Comparison of ENCODE assay signal across 2 cellular contexts in genomic region chr11:117198613-117199012, GRCh38.
TF ChIP-seq lines count a peak whose summit lies in the region.

No MANE protein-coding gene starts in this region.

TF ChIP-seq in A549, 52 proteins besides CTCF, POLR2A, EP300 and RAD21 (continued from another document):
- TF ChIP-seq, protein P1, sequence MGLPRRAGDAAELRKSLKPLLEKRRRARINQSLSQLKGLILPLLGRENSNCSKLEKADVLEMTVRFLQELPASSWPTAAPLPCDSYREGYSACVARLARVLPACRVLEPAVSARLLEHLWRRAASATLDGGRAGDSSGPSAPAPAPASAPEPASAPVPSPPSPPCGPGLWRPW (IDR thresholded peaks at IDR 0.05) = no peak
- TF ChIP-seq MAFK (IDR thresholded peaks at IDR 0.05; ENCODE audit: partially characterized antibody) (no peak), FOSL2 (IDR thresholded peaks at IDR 0.05) (no peak), FOSL2 (CRISPR knock-in tag; IDR thresholded peaks at IDR 0.05) (no peak), ELK1 (IDR thresholded peaks at IDR 0.05; ENCODE audit: low read depth, low read length) (no peak), EHMT2 (IDR thresholded peaks at IDR 0.05; ENCODE audit: low read depth) (no peak), HOXB13 (CRISPR knock-in tag; IDR thresholded peaks at IDR 0.05; ENCODE audit: low read depth) (no peak), RARB (CRISPR knock-in tag; IDR thresholded peaks at IDR 0.05) (no peak), TFCP2L1 (CRISPR knock-in tag; IDR thresholded peaks at IDR 0.05) (no peak), MYC (IDR thresholded peaks at IDR 0.05; ENCODE audit: borderline replicate concordance, low read length) (no peak), BHLHE40 (IDR thresholded peaks at IDR 0.05; ENCODE audit: low read depth, low read length) (no peak), JUN (IDR thresholded peaks at IDR 0.05) (no peak), ESRRA (IDR thresholded peaks at IDR 0.05; ENCODE audit: borderline replicate concordance, low read length) (no peak)

TF ChIP-seq in WTC11, 78 proteins besides CTCF, POLR2A, EP300 and RAD21 (continued from another document):
- no peak for TF ChIP-seq ARID4B (CRISPR knock-in tag; IDR thresholded peaks at IDR 0.05; ENCODE audit: borderline replicate concordance)
- TF ChIP-seq, protein P2, sequence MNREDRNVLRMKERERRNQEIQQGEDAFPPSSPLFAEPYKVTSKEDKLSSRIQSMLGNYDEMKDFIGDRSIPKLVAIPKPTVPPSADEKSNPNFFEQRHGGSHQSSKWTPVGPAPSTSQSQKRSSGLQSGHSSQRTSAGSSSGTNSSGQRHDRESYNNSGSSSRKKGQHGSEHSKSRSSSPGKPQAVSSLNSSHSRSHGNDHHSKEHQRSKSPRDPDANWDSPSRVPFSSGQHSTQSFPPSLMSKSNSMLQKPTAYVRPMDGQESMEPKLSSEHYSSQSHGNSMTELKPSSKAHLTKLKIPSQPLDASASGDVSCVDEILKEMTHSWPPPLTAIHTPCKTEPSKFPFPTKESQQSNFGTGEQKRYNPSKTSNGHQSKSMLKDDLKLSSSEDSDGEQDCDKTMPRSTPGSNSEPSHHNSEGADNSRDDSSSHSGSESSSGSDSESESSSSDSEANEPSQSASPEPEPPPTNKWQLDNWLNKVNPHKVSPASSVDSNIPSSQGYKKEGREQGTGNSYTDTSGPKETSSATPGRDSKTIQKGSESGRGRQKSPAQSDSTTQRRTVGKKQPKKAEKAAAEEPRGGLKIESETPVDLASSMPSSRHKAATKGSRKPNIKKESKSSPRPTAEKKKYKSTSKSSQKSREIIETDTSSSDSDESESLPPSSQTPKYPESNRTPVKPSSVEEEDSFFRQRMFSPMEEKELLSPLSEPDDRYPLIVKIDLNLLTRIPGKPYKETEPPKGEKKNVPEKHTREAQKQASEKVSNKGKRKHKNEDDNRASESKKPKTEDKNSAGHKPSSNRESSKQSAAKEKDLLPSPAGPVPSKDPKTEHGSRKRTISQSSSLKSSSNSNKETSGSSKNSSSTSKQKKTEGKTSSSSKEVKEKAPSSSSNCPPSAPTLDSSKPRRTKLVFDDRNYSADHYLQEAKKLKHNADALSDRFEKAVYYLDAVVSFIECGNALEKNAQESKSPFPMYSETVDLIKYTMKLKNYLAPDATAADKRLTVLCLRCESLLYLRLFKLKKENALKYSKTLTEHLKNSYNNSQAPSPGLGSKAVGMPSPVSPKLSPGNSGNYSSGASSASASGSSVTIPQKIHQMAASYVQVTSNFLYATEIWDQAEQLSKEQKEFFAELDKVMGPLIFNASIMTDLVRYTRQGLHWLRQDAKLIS (CRISPR knock-in tag; IDR thresholded peaks at IDR 0.05; ENCODE audit: borderline replicate concordance) = no peak
- TF ChIP-seq ZNF317 (CRISPR knock-in tag; IDR thresholded peaks at IDR 0.05; ENCODE audit: borderline replicate concordance, low read depth) = no peak
- no peak for TF ChIP-seq JUN (CRISPR knock-in tag; IDR thresholded peaks at IDR 0.05)
- TF ChIP-seq, protein P3, sequence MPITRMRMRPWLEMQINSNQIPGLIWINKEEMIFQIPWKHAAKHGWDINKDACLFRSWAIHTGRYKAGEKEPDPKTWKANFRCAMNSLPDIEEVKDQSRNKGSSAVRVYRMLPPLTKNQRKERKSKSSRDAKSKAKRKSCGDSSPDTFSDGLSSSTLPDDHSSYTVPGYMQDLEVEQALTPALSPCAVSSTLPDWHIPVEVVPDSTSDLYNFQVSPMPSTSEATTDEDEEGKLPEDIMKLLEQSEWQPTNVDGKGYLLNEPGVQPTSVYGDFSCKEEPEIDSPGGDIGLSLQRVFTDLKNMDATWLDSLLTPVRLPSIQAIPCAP (CRISPR knock-in tag; IDR thresholded peaks at IDR 0.05) = no peak
- TF ChIP-seq, protein P4, sequence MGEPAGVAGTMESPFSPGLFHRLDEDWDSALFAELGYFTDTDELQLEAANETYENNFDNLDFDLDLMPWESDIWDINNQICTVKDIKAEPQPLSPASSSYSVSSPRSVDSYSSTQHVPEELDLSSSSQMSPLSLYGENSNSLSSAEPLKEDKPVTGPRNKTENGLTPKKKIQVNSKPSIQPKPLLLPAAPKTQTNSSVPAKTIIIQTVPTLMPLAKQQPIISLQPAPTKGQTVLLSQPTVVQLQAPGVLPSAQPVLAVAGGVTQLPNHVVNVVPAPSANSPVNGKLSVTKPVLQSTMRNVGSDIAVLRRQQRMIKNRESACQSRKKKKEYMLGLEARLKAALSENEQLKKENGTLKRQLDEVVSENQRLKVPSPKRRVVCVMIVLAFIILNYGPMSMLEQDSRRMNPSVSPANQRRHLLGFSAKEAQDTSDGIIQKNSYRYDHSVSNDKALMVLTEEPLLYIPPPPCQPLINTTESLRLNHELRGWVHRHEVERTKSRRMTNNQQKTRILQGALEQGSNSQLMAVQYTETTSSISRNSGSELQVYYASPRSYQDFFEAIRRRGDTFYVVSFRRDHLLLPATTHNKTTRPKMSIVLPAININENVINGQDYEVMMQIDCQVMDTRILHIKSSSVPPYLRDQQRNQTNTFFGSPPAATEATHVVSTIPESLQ (CRISPR knock-in tag; IDR thresholded peaks at IDR 0.05) = no peak
- TF ChIP-seq, protein P5, sequence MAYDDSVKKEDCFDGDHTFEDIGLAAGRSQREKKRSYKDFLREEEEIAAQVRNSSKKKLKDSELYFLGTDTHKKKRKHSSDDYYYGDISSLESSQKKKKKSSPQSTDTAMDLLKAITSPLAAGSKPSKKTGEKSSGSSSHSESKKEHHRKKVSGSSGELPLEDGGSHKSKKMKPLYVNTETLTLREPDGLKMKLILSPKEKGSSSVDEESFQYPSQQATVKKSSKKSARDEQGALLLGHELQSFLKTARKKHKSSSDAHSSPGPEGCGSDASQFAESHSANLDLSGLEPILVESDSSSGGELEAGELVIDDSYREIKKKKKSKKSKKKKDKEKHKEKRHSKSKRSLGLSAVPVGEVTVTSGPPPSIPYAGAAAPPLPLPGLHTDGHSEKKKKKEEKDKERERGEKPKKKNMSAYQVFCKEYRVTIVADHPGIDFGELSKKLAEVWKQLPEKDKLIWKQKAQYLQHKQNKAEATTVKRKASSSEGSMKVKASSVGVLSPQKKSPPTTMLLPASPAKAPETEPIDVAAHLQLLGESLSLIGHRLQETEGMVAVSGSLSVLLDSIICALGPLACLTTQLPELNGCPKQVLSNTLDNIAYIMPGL (CRISPR knock-in tag; IDR thresholded peaks at IDR 0.05) = no peak
- no peak; the same call in 1 of the 2 replicates for TF ChIP-seq ZNF671 (CRISPR knock-in tag; IDR thresholded peaks at IDR 0.05)
- TF ChIP-seq GTF2I (CRISPR knock-in tag; conservative IDR thresholded peaks at IDR 0.05) = peak; percentile 71; the same call in 1 of the 2 replicates
- no peak for TF ChIP-seq ZSCAN18 (CRISPR knock-in tag; IDR thresholded peaks at IDR 0.05)
- no peak for TF ChIP-seq ZMAT4 (CRISPR knock-in tag; IDR thresholded peaks at IDR 0.05)
